In the genomic region with DNA sequence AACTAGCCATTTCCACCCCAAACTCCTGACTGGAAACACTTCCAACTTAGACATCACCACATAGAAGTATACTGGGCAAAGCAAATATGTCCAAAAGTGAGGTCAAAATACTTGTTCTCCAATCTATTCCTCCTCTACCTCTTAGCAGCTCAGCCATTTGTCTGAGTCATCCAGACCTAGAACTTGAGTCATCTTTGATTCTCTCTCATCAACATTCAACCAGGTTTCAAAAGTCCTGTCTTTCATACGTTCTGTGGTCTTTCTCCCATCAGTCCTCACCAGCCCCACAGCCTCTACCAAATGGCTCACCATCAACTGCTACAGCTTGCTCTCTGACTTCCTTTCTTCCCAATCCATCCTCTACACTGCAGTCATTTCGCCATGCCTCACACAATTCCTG, we compare ENCODE assay signal across 18 cellular contexts. TPM values are rescaled to one million over a fixed set of nuclear protein-coding genes. Genes with fewer than 3 reads are reported as not detected.
DNase-seq lines count a peak whose midpoint lies in the region; ATAC-seq, FAIRE-seq and TF ChIP-seq lines count a peak whose summit lies in the region.
"Had no signal": no experiment of that assay in that cellular context is flagged by ENCODE, and none has a peak within 500 bp of the region (broad histone marks: within the 10 kb centered on the region; RNA-seq: fewer than 3 reads in every experiment).

No MANE protein-coding gene starts in this region.

- peaks cover 37% of the 10 kb centered on the region for H3K4me1 Mint-ChIP-seq in activated T-helper 17 cell treated with anti-CD3 and anti-CD28 coated beads, Interleukin-2, amount 50 U/mL, for 72 hours

- H3K4me3 ChIP-seq in keratinocyte (ENCODE audit: control insufficient read depth in 2 of 3, extremely low read depth in 1 of 3, insufficient read depth in 2 of 3, low read depth in 1 of 3, low read length in 3 of 3): no peak overlapping the region
- H3K4me3 ChIP-seq: neural progenitor cell, tibial nerve had no signal

- peak overlapping the region; percentile 7 for H3K27ac ChIP-seq in keratinocyte (ENCODE audit: control insufficient read depth, insufficient read depth, low read length)
- H3K27ac ChIP-seq: neural progenitor cell, tibial nerve had no signal

- H3K4me1 ChIP-seq in keratinocyte (ENCODE audit: control insufficient read depth, extremely low read depth, insufficient read depth, low read length): peaks cover 5% of the 10 kb centered on the region
- H3K4me1 ChIP-seq: neural progenitor cell had no signal

- TF ChIP-seq POLR2A in H54 (IDR thresholded peaks at IDR 0.05; ENCODE audit: low read depth, low read length): no peak

- ATAC-seq in activated T-helper 17 cell treated with anti-CD3 and anti-CD28 coated beads, Interleukin-2, amount 50 U/mL, for 72 hours (replicated peaks): peak; percentile 96
- no peak for ATAC-seq in HG02973 (IDR thresholded peaks at IDR 0.05; ENCODE audit: unreplicated experiment)
- ATAC-seq: stimulated activated memory B cell treated with anti-CD40 and anti-IgM and Interleukin-4, amounts not matched to agents 10 μg/mL and 1 μg/mL and 100 μg/mL, for 72 hours; T-cell had no signal

- H3K27me3 Mint-ChIP-seq in activated T-helper 17 cell treated with anti-CD3 and anti-CD28 coated beads, Interleukin-2, amount 50 U/mL, for 72 hours: no peaks in the 10 kb centered on the region
- H3K27me3 Mint-ChIP-seq: activated naive CD4-positive, alpha-beta T cell treated with anti-CD3 and anti-CD28 coated beads, Interleukin-2, amount 50 U/mL, for 24 hours; B cell; stimulated activated memory B cell treated with anti-CD40 and anti-IgM and Interleukin-4, amounts not matched to agents 10 μg/mL and 1 μg/mL and 100 μg/mL, for 72 hours; T-cell had no signal

- peaks cover 7% of the 10 kb centered on the region for H3K9me3 ChIP-seq in keratinocyte (ENCODE audit: control insufficient read depth, low read depth, low read length)

- dilution Hi-C loops in keratinocyte (cut with MboI; ENCODE audit: extremely low pct_ligation_motif_present, low sequenced_read_pairs): no loop called here

- peaks cover 95% of the 10 kb centered on the region for H3K79me2 ChIP-seq in keratinocyte (ENCODE audit: control insufficient read depth, insufficient read depth, low read length)

- peaks cover 44% of the 10 kb centered on the region for H3K36me3 Mint-ChIP-seq in activated T-helper 17 cell treated with anti-CD3 and anti-CD28 coated beads, Interleukin-2, amount 50 U/mL, for 72 hours (ENCODE audit: low read depth)

- peaks cover 3% of the 10 kb centered on the region for H4K20me1 ChIP-seq in keratinocyte (ENCODE audit: control insufficient read depth, extremely low read depth, insufficient read depth, low read length)

- no peaks in the 10 kb centered on the region for H3K27me3 ChIP-seq in keratinocyte (ENCODE audit: control insufficient read depth, extremely low read depth, insufficient read depth, low read length)
- H3K27me3 ChIP-seq: neural progenitor cell, tibial nerve had no signal

- peaks cover 4% of the 10 kb centered on the region for H3K9me3 Mint-ChIP-seq in activated T-helper 17 cell treated with anti-CD3 and anti-CD28 coated beads, Interleukin-2, amount 50 U/mL, for 72 hours
- H3K9me3 Mint-ChIP-seq: activated naive CD4-positive, alpha-beta T cell treated with anti-CD3 and anti-CD28 coated beads, Interleukin-2, amount 50 U/mL, for 24 hours; T-cell had no signal

- H3K9me1 ChIP-seq in keratinocyte (ENCODE audit: control insufficient read depth, extremely low read depth, insufficient read depth, low read length): no peaks in the 10 kb centered on the region

- H3K36me3 ChIP-seq in keratinocyte (ENCODE audit: control insufficient read depth in 2 of 2, extremely low read depth in 1 of 2, insufficient read depth in 2 of 2, low read length in 2 of 2): peaks cover 0 to 15% of the 10 kb centered on the region in 2 experiments
- H3K36me3 ChIP-seq: neural progenitor cell had no signal

- DNase-seq in EH (ENCODE audit: low read depth): peak; percentile 13
- DNase-seq in H54 (ENCODE audit: insufficient read length, low spot score): peak; percentile 27
- DNase-seq in keratinocyte (ENCODE audit: low read depth, low spot score): no peak
- no peak for DNase-seq in hypothalamus (lab: John Stamatoyannopoulos, UW)
- no peak for DNase-seq in NCI-H446 (lab: John Stamatoyannopoulos, UW)
- DNase-seq: mesendoderm; NCI-H2171 treated with DMSO at 0.1 percent for 48 hours; retina; stimulated activated CD4-positive, alpha-beta T cell treated with anti-CD3 and anti-CD28 coated beads, Interleukin-12 subunit alpha, Interleukin-12 subunit beta, amount 100 ng/mL, for 4 hours; T-cell had no signal

- FAIRE-seq in H54 (lab: Jason Lieb, UNC) (no peak), keratinocyte (lab: Jason Lieb, UNC) (peak; percentile 70)
- FAIRE-seq: D721Med had no signal

- no peak for TF ChIP-seq CTCF in keratinocyte (optimal IDR thresholded peaks at IDR 0.05 in 1 of 3, IDR thresholded peaks at IDR 0.05 in 1 of 3, conservative IDR thresholded peaks at IDR 0.05 in 1 of 3; ENCODE audit: extremely low read depth in 1 of 3, insufficient read depth in 2 of 3, low read length in 3 of 3)

- H2AFZ ChIP-seq in keratinocyte (ENCODE audit: control insufficient read depth, low read length): no peak overlapping the region
- H2AFZ ChIP-seq: neural progenitor cell had no signal

- peak overlapping the region; percentile 1 for H3K4me3 Mint-ChIP-seq in activated T-helper 17 cell treated with anti-CD3 and anti-CD28 coated beads, Interleukin-2, amount 50 U/mL, for 72 hours
- H3K4me3 Mint-ChIP-seq: activated naive CD4-positive, alpha-beta T cell treated with anti-CD3 and anti-CD28 coated beads, Interleukin-2, amount 50 U/mL, for 24 hours; B cell; stimulated activated memory B cell treated with anti-CD40 and anti-IgM and Interleukin-4, amounts not matched to agents 10 μg/mL and 1 μg/mL and 100 μg/mL, for 72 hours; T-cell had no signal

- no peak overlapping the region for H3K4me2 ChIP-seq in keratinocyte (ENCODE audit: control insufficient read depth, extremely low read depth, insufficient read depth, low read depth, low read length)
- H3K4me2 ChIP-seq: neural progenitor cell had no signal

- H3K27ac Mint-ChIP-seq in activated T-helper 17 cell treated with anti-CD3 and anti-CD28 coated beads, Interleukin-2, amount 50 U/mL, for 72 hours: peak overlapping the region; percentile 53
- H3K27ac Mint-ChIP-seq: activated naive CD4-positive, alpha-beta T cell treated with anti-CD3 and anti-CD28 coated beads, Interleukin-2, amount 50 U/mL, for 24 hours; B cell; neural progenitor cell; T-cell had no signal

- H3K9ac ChIP-seq in keratinocyte (ENCODE audit: control insufficient read depth, extremely low read depth, insufficient read depth, low read length): no peak overlapping the region
- H3K9ac ChIP-seq: neural progenitor cell had no signal

RNA-seq across cellular contexts. Expression of a gene that starts 6.8 kb away (rescaled TPM):
- 10 to 100 TPM; 31.7 to 48.3 TPM for total RNA-seq in activated T-helper 17 cell treated with anti-CD3 and anti-CD28 coated beads, Interleukin-2, amount 50 U/mL, for 72 hours
- polyA plus RNA-seq in keratinocyte: 17.4 to 34.6 TPM (median 27.0 TPM) in 3 replicates
- polyA plus RNA-seq in keratinocyte (2011; ENCODE audit: low read depth): 8.9 TPM
- polyA plus RNA-seq in keratinocyte (2011; cell fraction: cytosol; rRNA removed): 20.6 and 23.3 TPM in 2 replicates
- 74.6 and 76.5 TPM in 2 replicates for polyA plus RNA-seq in keratinocyte (2011; cell fraction: nucleus; rRNA removed)
- polyA plus RNA-seq in keratinocyte (2012; ENCODE audit: low replicate concordance): 13.9 and 25.2 TPM in 2 replicates
- 56.7 to 130 TPM (median 69.2 TPM) in 3 replicates for polyA minus RNA-seq in keratinocyte
- polyA minus RNA-seq in keratinocyte (2011; cell fraction: cytosol; rRNA and poly(A)+ RNA removed): 29.9 TPM
- 54.7 and 97.6 TPM in 2 replicates for polyA minus RNA-seq in keratinocyte (2011; cell fraction: nucleus; rRNA and poly(A)+ RNA removed)

Comparison
In these comparisons a context has a peak if more than half of its experiments do, and no peak if none do; other contexts are left out.
1. DNase-seq: peak in EH (single experiment) and H54 (single experiment); none in keratinocyte (single experiment), hypothalamus (0 of 51) and NCI-H446 (0 of 2).